1 cellular context compared by ENCODE assay signal in the genomic region with DNA sequence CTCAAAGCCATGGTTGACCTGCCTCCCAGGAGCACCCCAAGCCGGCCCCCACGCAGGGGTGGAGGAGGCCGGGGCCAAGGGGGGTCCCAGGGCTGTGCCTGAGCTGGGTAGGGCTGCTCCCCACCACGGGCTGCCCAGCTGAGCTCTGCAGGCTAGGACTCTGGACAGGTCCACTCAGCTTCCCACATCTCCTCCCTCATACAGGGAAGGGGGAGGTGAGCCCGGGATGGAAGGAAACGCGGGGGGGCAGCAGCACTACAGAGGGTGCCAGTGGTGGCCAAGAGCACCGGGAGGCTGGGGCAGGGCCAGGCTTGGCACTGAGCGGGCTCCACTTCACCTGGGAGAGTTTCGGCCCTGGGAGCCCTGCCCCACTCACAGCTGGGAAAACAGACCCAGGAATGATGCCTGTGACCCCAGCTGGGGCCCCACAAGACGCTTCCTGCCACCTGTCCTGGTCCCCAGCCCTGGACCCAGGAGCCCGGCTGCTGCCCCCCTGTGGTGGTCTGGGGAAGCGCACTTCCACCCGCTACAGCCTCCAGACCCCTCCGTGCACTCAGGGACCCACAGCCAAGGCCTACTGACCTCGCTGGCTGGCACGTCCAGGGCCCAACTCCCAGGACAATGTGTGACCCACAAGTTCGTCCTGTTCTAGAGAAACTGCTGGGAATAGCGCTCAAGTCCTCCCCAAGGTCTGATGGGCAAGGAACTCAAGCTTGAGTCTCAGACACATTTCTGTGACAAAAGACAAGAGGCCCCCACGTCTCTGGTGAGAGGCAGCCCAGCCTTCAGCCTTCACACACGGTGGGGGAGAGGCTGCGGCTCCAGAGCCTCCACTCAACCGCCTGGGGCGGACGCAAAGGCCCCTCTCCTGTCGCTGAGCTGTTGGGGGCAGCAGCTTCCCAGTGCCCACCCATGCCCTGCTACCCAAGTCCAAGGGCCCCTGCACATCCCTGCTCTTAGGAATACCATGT.
A peak's percentile ranks its signal among the peaks of the same experiment; 100 is the strongest.
TF ChIP-seq lines count a peak whose summit lies in the region.

No MANE protein-coding gene starts in this region.

TF ChIP-seq in GM12878, 131 proteins besides CTCF, POLR2A, EP300 and RAD21 (continues in another document):
- TF ChIP-seq, protein P1, sequence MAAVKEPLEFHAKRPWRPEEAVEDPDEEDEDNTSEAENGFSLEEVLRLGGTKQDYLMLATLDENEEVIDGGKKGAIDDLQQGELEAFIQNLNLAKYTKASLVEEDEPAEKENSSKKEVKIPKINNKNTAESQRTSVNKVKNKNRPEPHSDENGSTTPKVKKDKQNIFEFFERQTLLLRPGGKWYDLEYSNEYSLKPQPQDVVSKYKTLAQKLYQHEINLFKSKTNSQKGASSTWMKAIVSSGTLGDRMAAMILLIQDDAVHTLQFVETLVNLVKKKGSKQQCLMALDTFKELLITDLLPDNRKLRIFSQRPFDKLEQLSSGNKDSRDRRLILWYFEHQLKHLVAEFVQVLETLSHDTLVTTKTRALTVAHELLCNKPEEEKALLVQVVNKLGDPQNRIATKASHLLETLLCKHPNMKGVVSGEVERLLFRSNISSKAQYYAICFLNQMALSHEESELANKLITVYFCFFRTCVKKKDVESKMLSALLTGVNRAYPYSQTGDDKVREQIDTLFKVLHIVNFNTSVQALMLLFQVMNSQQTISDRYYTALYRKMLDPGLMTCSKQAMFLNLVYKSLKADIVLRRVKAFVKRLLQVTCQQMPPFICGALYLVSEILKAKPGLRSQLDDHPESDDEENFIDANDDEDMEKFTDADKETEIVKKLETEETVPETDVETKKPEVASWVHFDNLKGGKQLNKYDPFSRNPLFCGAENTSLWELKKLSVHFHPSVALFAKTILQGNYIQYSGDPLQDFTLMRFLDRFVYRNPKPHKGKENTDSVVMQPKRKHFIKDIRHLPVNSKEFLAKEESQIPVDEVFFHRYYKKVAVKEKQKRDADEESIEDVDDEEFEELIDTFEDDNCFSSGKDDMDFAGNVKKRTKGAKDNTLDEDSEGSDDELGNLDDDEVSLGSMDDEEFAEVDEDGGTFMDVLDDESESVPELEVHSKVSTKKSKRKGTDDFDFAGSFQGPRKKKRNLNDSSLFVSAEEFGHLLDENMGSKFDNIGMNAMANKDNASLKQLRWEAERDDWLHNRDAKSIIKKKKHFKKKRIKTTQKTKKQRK (IDR thresholded peaks at IDR 0.05; ENCODE audit: low read depth, low read length) = no peak
- no peak for TF ChIP-seq PAX5 (IDR thresholded peaks at IDR 0.05; ENCODE audit: borderline replicate concordance, low read depth, low read length)
- no peak for TF ChIP-seq MEF2A (IDR thresholded peaks at IDR 0.05; ENCODE audit: insufficient read depth, low read depth, low read length)
- TF ChIP-seq ZNF384 (IDR thresholded peaks at IDR 0.05; ENCODE audit: borderline replicate concordance, low read depth, low read length) = no peak
- TF ChIP-seq, protein P2, sequence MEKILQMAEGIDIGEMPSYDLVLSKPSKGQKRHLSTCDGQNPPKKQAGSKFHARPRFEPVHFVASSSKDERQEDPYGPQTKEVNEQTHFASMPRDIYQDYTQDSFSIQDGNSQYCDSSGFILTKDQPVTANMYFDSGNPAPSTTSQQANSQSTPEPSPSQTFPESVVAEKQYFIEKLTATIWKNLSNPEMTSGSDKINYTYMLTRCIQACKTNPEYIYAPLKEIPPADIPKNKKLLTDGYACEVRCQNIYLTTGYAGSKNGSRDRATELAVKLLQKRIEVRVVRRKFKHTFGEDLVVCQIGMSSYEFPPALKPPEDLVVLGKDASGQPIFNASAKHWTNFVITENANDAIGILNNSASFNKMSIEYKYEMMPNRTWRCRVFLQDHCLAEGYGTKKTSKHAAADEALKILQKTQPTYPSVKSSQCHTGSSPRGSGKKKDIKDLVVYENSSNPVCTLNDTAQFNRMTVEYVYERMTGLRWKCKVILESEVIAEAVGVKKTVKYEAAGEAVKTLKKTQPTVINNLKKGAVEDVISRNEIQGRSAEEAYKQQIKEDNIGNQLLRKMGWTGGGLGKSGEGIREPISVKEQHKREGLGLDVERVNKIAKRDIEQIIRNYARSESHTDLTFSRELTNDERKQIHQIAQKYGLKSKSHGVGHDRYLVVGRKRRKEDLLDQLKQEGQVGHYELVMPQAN (conservative IDR thresholded peaks at IDR 0.05) = peak; percentile 36; the same call in 1 of the 2 replicates
- no peak for TF ChIP-seq CHD4 (IDR thresholded peaks at IDR 0.05)
- TF ChIP-seq BACH1 (IDR thresholded peaks at IDR 0.05; ENCODE audit: borderline replicate concordance) = peak; percentile 19; the same call in 1 of the 2 replicates
- TF ChIP-seq DPF2 (IDR thresholded peaks at IDR 0.05) = 0 out of 2 replicates have a peak, but pooled peaks have one; percentile 27
- TF ChIP-seq NFYA (IDR thresholded peaks at IDR 0.05; ENCODE audit: borderline replicate concordance, low read depth, low read length) = no peak
- TF ChIP-seq, protein P3, sequence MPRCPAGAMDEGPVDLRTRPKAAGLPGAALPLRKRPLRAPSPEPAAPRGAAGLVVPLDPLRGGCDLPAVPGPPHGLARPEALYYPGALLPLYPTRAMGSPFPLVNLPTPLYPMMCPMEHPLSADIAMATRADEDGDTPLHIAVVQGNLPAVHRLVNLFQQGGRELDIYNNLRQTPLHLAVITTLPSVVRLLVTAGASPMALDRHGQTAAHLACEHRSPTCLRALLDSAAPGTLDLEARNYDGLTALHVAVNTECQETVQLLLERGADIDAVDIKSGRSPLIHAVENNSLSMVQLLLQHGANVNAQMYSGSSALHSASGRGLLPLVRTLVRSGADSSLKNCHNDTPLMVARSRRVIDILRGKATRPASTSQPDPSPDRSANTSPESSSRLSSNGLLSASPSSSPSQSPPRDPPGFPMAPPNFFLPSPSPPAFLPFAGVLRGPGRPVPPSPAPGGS (IDR thresholded peaks at IDR 0.05; ENCODE audit: borderline replicate concordance, insufficient read depth, low read depth, low read length, poor library complexity, severe bottlenecking) = no peak
- TF ChIP-seq, protein P4, sequence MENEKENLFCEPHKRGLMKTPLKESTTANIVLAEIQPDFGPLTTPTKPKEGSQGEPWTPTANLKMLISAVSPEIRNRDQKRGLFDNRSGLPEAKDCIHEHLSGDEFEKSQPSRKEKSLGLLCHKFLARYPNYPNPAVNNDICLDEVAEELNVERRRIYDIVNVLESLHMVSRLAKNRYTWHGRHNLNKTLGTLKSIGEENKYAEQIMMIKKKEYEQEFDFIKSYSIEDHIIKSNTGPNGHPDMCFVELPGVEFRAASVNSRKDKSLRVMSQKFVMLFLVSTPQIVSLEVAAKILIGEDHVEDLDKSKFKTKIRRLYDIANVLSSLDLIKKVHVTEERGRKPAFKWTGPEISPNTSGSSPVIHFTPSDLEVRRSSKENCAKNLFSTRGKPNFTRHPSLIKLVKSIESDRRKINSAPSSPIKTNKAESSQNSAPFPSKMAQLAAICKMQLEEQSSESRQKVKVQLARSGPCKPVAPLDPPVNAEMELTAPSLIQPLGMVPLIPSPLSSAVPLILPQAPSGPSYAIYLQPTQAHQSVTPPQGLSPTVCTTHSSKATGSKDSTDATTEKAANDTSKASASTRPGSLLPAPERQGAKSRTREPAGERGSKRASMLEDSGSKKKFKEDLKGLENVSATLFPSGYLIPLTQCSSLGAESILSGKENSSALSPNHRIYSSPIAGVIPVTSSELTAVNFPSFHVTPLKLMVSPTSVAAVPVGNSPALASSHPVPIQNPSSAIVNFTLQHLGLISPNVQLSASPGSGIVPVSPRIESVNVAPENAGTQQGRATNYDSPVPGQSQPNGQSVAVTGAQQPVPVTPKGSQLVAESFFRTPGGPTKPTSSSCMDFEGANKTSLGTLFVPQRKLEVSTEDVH (IDR thresholded peaks at IDR 0.05; ENCODE audit: low read depth, partially characterized antibody) = no peak
- TF ChIP-seq, protein P5, sequence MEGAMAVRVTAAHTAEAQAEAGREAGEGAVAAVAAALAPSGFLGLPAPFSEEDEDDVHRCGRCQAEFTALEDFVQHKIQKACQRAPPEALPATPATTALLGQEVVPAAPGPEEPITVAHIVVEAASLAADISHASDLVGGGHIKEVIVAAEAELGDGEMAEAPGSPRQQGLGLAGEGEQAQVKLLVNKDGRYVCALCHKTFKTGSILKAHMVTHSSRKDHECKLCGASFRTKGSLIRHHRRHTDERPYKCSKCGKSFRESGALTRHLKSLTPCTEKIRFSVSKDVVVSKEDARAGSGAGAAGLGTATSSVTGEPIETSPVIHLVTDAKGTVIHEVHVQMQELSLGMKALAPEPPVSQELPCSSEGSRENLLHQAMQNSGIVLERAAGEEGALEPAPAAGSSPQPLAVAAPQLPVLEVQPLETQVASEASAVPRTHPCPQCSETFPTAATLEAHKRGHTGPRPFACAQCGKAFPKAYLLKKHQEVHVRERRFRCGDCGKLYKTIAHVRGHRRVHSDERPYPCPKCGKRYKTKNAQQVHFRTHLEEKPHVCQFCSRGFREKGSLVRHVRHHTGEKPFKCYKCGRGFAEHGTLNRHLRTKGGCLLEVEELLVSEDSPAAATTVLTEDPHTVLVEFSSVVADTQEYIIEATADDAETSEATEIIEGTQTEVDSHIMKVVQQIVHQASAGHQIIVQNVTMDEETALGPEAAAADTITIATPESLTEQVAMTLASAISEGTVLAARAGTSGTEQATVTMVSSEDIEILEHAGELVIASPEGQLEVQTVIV (IDR thresholded peaks at IDR 0.05; ENCODE audit: borderline replicate concordance, partially characterized antibody) = no peak
- TF ChIP-seq, protein P6, sequence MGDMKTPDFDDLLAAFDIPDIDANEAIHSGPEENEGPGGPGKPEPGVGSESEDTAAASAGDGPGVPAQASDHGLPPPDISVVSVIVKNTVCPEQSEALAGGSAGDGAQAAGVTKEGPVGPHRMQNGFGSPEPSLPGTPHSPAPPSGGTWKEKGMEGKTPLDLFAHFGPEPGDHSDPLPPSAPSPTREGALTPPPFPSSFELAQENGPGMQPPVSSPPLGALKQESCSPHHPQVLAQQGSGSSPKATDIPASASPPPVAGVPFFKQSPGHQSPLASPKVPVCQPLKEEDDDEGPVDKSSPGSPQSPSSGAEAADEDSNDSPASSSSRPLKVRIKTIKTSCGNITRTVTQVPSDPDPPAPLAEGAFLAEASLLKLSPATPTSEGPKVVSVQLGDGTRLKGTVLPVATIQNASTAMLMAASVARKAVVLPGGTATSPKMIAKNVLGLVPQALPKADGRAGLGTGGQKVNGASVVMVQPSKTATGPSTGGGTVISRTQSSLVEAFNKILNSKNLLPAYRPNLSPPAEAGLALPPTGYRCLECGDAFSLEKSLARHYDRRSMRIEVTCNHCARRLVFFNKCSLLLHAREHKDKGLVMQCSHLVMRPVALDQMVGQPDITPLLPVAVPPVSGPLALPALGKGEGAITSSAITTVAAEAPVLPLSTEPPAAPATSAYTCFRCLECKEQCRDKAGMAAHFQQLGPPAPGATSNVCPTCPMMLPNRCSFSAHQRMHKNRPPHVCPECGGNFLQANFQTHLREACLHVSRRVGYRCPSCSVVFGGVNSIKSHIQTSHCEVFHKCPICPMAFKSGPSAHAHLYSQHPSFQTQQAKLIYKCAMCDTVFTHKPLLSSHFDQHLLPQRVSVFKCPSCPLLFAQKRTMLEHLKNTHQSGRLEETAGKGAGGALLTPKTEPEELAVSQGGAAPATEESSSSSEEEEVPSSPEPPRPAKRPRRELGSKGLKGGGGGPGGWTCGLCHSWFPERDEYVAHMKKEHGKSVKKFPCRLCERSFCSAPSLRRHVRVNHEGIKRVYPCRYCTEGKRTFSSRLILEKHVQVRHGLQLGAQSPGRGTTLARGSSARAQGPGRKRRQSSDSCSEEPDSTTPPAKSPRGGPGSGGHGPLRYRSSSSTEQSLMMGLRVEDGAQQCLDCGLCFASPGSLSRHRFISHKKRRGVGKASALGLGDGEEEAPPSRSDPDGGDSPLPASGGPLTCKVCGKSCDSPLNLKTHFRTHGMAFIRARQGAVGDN (IDR thresholded peaks at IDR 0.05) = no peak
- TF ChIP-seq NRF1 (conservative IDR thresholded peaks at IDR 0.05; ENCODE audit: low read depth, low read length) = no peak
- TF ChIP-seq, protein P7, sequence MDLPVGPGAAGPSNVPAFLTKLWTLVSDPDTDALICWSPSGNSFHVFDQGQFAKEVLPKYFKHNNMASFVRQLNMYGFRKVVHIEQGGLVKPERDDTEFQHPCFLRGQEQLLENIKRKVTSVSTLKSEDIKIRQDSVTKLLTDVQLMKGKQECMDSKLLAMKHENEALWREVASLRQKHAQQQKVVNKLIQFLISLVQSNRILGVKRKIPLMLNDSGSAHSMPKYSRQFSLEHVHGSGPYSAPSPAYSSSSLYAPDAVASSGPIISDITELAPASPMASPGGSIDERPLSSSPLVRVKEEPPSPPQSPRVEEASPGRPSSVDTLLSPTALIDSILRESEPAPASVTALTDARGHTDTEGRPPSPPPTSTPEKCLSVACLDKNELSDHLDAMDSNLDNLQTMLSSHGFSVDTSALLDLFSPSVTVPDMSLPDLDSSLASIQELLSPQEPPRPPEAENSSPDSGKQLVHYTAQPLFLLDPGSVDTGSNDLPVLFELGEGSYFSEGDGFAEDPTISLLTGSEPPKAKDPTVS (IDR thresholded peaks at IDR 0.05; ENCODE audit: low read depth, low read length) = no peak
- TF ChIP-seq HDGF (IDR thresholded peaks at IDR 0.05) = no peak
- TF ChIP-seq ETV6 (conservative IDR thresholded peaks at IDR 0.05 in 1 of 2, IDR thresholded peaks at IDR 0.05 in 1 of 2; ENCODE audit: borderline replicate concordance in 1 of 2, low read depth in 1 of 2) = no peak
- 0 out of 4 replicates have a peak, but pooled peaks of 1 of the 2 experiments have one; percentile 18 for TF ChIP-seq BHLHE40 (IDR thresholded peaks at IDR 0.05; ENCODE audit: borderline replicate concordance in 1 of 2, low read depth in 2 of 2, low read length in 1 of 2)
- peak; percentile 92 for TF ChIP-seq TCF3 (IDR thresholded peaks at IDR 0.05; ENCODE audit: borderline replicate concordance, insufficient read depth, low read depth, low read length)
- TF ChIP-seq YY1 (IDR thresholded peaks at IDR 0.05; ENCODE audit: low read depth, low read length) = peak; percentile 72
- TF ChIP-seq TCF12 (IDR thresholded peaks at IDR 0.05; ENCODE audit: low read depth, low read length) = peak; percentile 84
- no peak for TF ChIP-seq KAT2A (conservative IDR thresholded peaks at IDR 0.05; ENCODE audit: control insufficient read depth, low read depth, low read length)
- no peak for TF ChIP-seq ZZZ3 (IDR thresholded peaks at IDR 0.05; ENCODE audit: control insufficient read depth, insufficient read length, low read depth)
- peak; percentile 63 for TF ChIP-seq SMC3 (IDR thresholded peaks at IDR 0.05; ENCODE audit: borderline replicate concordance, low read length)
- TF ChIP-seq NFIC (IDR thresholded peaks at IDR 0.05; ENCODE audit: low read depth, low read length) = no peak
- no peak for TF ChIP-seq IRF4 (IDR thresholded peaks at IDR 0.05; ENCODE audit: low read depth, low read length)
- no peak for TF ChIP-seq ZNF207 (IDR thresholded peaks at IDR 0.05; ENCODE audit: borderline replicate concordance)
- TF ChIP-seq ZBED1 (IDR thresholded peaks at IDR 0.05; ENCODE audit: borderline replicate concordance) = no peak
- TF ChIP-seq IKZF1 (conservative IDR thresholded peaks at IDR 0.05) = peak; percentile 75
- TF ChIP-seq SREBF1 (IDR thresholded peaks at IDR 0.05; ENCODE audit: low read length) = no peak
- no peak for TF ChIP-seq ZSCAN29 (IDR thresholded peaks at IDR 0.05)
- no peak for TF ChIP-seq YBX1 (IDR thresholded peaks at IDR 0.05)
- TF ChIP-seq, protein P8, sequence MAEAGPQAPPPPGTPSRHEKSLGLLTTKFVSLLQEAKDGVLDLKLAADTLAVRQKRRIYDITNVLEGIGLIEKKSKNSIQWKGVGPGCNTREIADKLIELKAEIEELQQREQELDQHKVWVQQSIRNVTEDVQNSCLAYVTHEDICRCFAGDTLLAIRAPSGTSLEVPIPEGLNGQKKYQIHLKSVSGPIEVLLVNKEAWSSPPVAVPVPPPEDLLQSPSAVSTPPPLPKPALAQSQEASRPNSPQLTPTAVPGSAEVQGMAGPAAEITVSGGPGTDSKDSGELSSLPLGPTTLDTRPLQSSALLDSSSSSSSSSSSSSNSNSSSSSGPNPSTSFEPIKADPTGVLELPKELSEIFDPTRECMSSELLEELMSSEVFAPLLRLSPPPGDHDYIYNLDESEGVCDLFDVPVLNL (IDR thresholded peaks at IDR 0.05; ENCODE audit: low read depth, low read length) = no peak
- TF ChIP-seq STAT1 (conservative IDR thresholded peaks at IDR 0.05) = no peak
- TF ChIP-seq FOS (IDR thresholded peaks at IDR 0.05; ENCODE audit: borderline replicate concordance, extremely low read depth, insufficient read length) = no peak
